ENCODE assay signal across 21 cellular contexts in the genomic region with DNA sequence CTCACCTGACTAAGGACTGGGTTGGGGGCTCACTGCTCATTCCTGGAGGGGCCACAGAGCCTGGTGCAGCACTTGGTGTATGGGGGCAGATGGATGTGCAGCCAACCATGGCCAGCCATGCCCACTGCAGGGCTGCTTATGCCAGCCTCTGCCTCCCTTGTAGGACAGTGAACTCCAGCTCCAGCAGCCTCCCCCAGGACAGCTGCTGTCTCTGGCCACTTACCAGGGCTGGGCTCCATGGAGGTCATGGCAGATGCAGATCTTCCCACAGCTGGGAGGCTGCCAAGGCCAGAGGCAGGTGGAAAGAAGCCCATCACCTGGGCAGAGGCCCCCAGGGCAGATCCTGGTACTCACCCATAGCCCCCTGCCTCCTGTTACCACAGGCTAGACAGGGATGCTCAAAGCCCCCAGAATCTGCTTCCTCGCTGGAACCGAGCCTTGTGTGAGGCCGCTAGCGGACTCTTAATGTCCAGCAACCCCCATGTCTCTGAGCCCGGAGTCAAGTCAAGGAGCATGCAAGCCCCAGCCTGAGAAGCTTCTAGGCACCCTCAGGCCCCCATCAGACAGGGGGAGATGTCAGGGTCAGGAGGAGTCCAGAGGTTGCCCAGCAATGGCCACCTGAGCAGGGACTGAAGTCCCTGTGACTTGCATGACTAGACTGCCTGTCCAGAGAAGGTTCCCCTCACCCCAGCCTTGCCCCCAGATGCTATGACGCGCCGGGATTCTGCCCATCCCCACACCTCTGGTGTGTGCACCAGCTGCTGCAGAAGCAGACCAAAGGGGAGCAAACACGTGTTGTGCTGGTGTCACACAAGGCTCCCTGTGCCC.
"Had no signal": no experiment of that assay in that cellular context is flagged by ENCODE, and none has a peak within 500 bp of the region (broad histone marks: within the 10 kb centered on the region; RNA-seq: fewer than 3 reads in every experiment).

No MANE protein-coding gene starts in this region.

- H3K27ac ChIP-seq: epithelial cell of prostate, left lung, lower lobe of right lung, right atrium auricular region, testis, transverse colon had no signal

- H3K4me3 ChIP-seq: left lung, lower lobe of right lung, mucosa of descending colon, right atrium auricular region, skin epidermis, testis, transverse colon, uterus had no signal

- H3K36me3 ChIP-seq: left lung, lower lobe of right lung, right atrium auricular region, transverse colon, uterus had no signal

- H3K27me3 ChIP-seq: right atrium auricular region, testis, transverse colon, uterus had no signal

- DNase-seq: activated CD4-positive, alpha-beta memory T cell treated with anti-CD3 and anti-CD28 coated beads for 36 hours; activated CD4-positive, alpha-beta T cell treated with anti-CD3 and anti-CD28 coated beads, Interleukin-2, amount 10 ng/mL, durations not matched to agents 24 days and 14 days; activated CD4-positive, CD25-positive, alpha-beta regulatory T cell treated with anti-CD3 and anti-CD28 coated beads, Interleukin-2, amount 50 U/mL, for 72 hours; activated T-cell treated with anti-CD3 and anti-CD28 coated beads, Interleukin-2, amount 50 U/mL, for 48 hours; effector CD8-positive, alpha-beta T cell; left lung; lower lobe of right lung; mesendoderm; mucosa of descending colon; naive B cell; nephron progenitor cell; stimulated activated CD4-positive, alpha-beta T cell treated with anti-CD3 and anti-CD28 coated beads, Interleukin-12 subunit alpha, Interleukin-12 subunit beta, amount 100 ng/mL, for 4 hours; stimulated activated CD4-positive, alpha-beta T cell treated with anti-CD3 and anti-CD28 coated beads, Interleukin-4, amount 100 ng/mL, for 1 hour; stimulated activated naive CD8-positive, alpha-beta T cell treated with anti-CD3 and anti-CD28 coated beads, Interleukin-15, Interleukin-2, amounts not matched to agents 100 U/mL and 50 U/mL, for 24 hours; T-helper 17 cell; testis; transverse colon; uterus had no signal

- H3K4me1 ChIP-seq: left lung, lower lobe of right lung, right atrium auricular region, uterus had no signal

- ATAC-seq: T-helper 17 cell had no signal

- H3K9me3 ChIP-seq: lower lobe of right lung, mucosa of descending colon, testis, transverse colon, uterus had no signal
